In the genomic region with DNA sequence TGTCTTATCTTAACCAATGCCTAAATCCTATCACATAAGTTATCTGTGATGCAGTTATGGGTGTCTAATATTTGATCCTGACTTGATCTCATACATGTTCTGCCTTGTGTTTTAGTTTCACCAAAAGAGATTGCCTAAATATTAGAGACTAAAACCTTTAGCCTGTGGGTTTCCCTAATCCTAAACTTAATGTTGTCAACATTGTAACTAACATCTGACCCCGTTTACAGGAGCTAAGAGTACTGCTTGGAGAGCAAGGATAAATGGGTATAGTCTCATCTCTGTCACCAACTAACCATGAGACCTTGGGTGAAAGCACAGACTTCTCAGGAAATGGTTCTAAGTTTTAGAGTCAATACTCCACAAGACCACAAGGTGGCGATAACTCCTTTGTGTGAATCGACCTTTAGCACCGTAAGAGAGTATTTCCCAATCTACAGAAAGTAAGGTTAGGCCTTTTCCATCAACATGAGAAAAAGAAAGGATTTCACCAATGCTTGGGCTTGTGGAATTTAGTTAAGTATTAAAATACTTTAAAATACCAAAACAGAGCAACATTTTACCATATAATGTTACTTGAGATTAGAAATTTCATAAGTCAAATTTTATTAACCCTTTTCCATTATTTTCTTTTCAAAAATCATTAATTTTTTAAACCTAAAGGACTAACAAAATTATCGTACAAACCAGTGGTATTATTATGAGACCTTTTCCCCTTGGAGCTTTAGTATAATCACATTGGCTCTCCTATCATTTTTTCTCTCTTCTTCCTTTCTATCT, we compare ENCODE assay signal across 8 cellular contexts.
DNase-seq lines count a peak whose midpoint lies in the region; TF ChIP-seq lines count a peak whose summit lies in the region.

No MANE protein-coding gene starts in this region.

- H3K27me3 ChIP-seq in GM23248 (replicated peaks; ENCODE audit: insufficient read depth) = peaks cover 8% of the 10 kb centered on the region; the same call in 1 of the 2 replicates
- peaks cover 1% of the 10 kb centered on the region for H3K27me3 ChIP-seq in mammary epithelial cell (ENCODE audit: insufficient read depth, low read length)
- H3K27me3 ChIP-seq in kidney epithelial cell (ENCODE audit: control insufficient read depth, insufficient read depth, low read length) = no peaks in the 10 kb centered on the region
- no peaks in the 10 kb centered on the region for H3K27me3 ChIP-seq in suprapubic skin

- no peaks in the 10 kb centered on the region for H4K20me1 ChIP-seq in GM23248 (ENCODE audit: insufficient read depth)
- no peaks in the 10 kb centered on the region for H4K20me1 ChIP-seq in mammary epithelial cell (ENCODE audit: insufficient read depth, low read length)

- WGBS in GM23248 (ENCODE audit: low coverage in 1 of 2, low lambda C conversion rate in 2 of 2, missing lambda C conversion rate in 2 of 2), 2 experiments = 13 to 14% methylated on average over 5 of the region's 5 CpGs
- 7% methylated on average over 5 of the region's 5 CpGs for WGBS in mammary epithelial cell (ENCODE audit: low coverage, missing lambda C conversion rate)
- WGBS in suprapubic skin = 17% methylated on average over 5 of the region's 5 CpGs

- no peak for TF ChIP-seq EP300 in suprapubic skin (IDR thresholded peaks at IDR 0.05)

- no peak overlapping the region for H3K4me3 ChIP-seq in GM23248
- H3K4me3 ChIP-seq in mammary epithelial cell (replicated peaks in 1 of 3; ENCODE audit: insufficient read depth in 1 of 3, low read depth in 2 of 3, low read length in 3 of 3) = no peak overlapping the region
- no peak overlapping the region for H3K4me3 ChIP-seq in kidney epithelial cell (ENCODE audit: low read depth, low read length)
- H3K4me3 ChIP-seq in suprapubic skin = no peak overlapping the region

- H3K79me2 ChIP-seq in GM23248 (ENCODE audit: insufficient read depth) (no peaks in the 10 kb centered on the region), mammary epithelial cell (ENCODE audit: insufficient read depth, low read length) (no peaks in the 10 kb centered on the region)

- H3K4me2 ChIP-seq in GM23248 (ENCODE audit: unreplicated experiment) (no peak overlapping the region), mammary epithelial cell (ENCODE audit: insufficient read depth, low read depth, low read length) (no peak overlapping the region)

- H2AFZ ChIP-seq in GM23248 (no peak overlapping the region), mammary epithelial cell (ENCODE audit: low read depth, low read length) (peak overlapping the region; percentile 4)

- no peaks in the 10 kb centered on the region for H3F3A ChIP-seq in GM23248 (ENCODE audit: insufficient read depth)

- TF ChIP-seq POLR2A in suprapubic skin (IDR thresholded peaks at IDR 0.05) = no peak

- H3K36me3 ChIP-seq in GM23248 (ENCODE audit: low read depth) (no peaks in the 10 kb centered on the region), mammary epithelial cell (ENCODE audit: insufficient read depth, low read length) (no peaks in the 10 kb centered on the region), kidney epithelial cell (ENCODE audit: control insufficient read depth, insufficient read depth, low read length) (no peaks in the 10 kb centered on the region), suprapubic skin (no peaks in the 10 kb centered on the region)

- H3K27ac ChIP-seq in 22Rv1 (no peak overlapping the region), GM23248 (no peak overlapping the region), mammary epithelial cell (ENCODE audit: insufficient read depth, low read depth, low read length) (no peak overlapping the region), suprapubic skin (no peak overlapping the region)

- H3K9me2 ChIP-seq in GM23248 (ENCODE audit: insufficient read depth) = no peaks in the 10 kb centered on the region

- no TSS peak for BruUV-seq in mammary epithelial cell (replicated peaks; lab: Mats Ljungman, UMichigan)

- no peak overlapping the region for H3K9ac ChIP-seq in GM23248
- no peak overlapping the region for H3K9ac ChIP-seq in mammary epithelial cell (ENCODE audit: insufficient read depth, low read length)

- peak; percentile 73 for DNase-seq in EL
- peak; percentile 81 for DNase-seq in GM23248
- peak; percentile 73 for DNase-seq in LHCN-M2 (ENCODE audit: low read depth)
- peak; percentile 67 for DNase-seq in RPMI8226
- DNase-seq in mammary epithelial cell = peak; percentile 72
- DNase-seq in kidney epithelial cell (ENCODE audit: low read depth) = peak; percentile 35
- DNase-seq in suprapubic skin (ENCODE audit: low spot score in 2 of 2) = no peak

- intact Hi-C loops in mammary epithelial cell (cut with micrococcal nuclease) = loop anchor here (1.0 to 5.0 kb wide), 7 partner anchors 108 to 436 kb away; a partner anchor contains a TSS

- H3K4me1 ChIP-seq in GM23248 (ENCODE audit: insufficient read depth) (no peaks in the 10 kb centered on the region), mammary epithelial cell (ENCODE audit: insufficient read depth, low read length) (peaks cover 8% of the 10 kb centered on the region), suprapubic skin (peaks cover 15% of the 10 kb centered on the region)

- in situ Hi-C loops in GM23248 (cut with MboI) = no loop called here
- in situ Hi-C loops in mammary epithelial cell (cut with MboI; ENCODE audit: low sequenced_read_pairs in 2 of 2) = loop anchor here in 1 of 2 donors (25.0 kb wide), 1 partner anchor 426 kb away; no protein-coding TSS in a partner anchor

- H3K9me3 ChIP-seq in GM23248 (ENCODE audit: low read depth) (no peaks in the 10 kb centered on the region), mammary epithelial cell (replicated peaks; ENCODE audit: insufficient read depth, low read length) (no peaks in the 10 kb centered on the region), suprapubic skin (no peaks in the 10 kb centered on the region)

- CTCF ChIA-PET in mammary epithelial cell (lab: Charles Lee; ENCODE audit: low non-redundant PET) = no interaction called here

- dilution Hi-C loops in mammary epithelial cell (cut with HindIII; ENCODE audit: low sequenced_read_pairs) = no loop called here

- peak; percentile 75 for TF ChIP-seq CTCF in 22Rv1 (IDR thresholded peaks at IDR 0.05)
- TF ChIP-seq CTCF in mammary epithelial cell (conservative IDR thresholded peaks at IDR 0.05 in 1 of 2, IDR thresholded peaks at IDR 0.05 in 1 of 2; ENCODE audit: extremely low read depth in 1 of 2, insufficient read depth in 1 of 2, low read depth in 1 of 2, low read length in 2 of 2) = peak; percentile 77 to 83
- TF ChIP-seq CTCF in kidney epithelial cell (IDR thresholded peaks at IDR 0.05; ENCODE audit: insufficient read depth, low read length, poor library complexity, severe bottlenecking) = peak; percentile 77
- peak; percentile 73 to 83 for TF ChIP-seq CTCF in suprapubic skin (IDR thresholded peaks at IDR 0.05)

Comparison
In these comparisons a context has a peak if more than half of its experiments do, and no peak if none do; other contexts are left out.
1. DNase-seq: peak in EL (single experiment), GM23248 (single experiment), LHCN-M2 (single experiment), RPMI8226 (single experiment), mammary epithelial cell (single experiment) and kidney epithelial cell (single experiment); none in suprapubic skin (0 of 2).
2. Peak in every context shown above with its lines, with median percentiles within 50 percentile points of each other: CTCF ChIP-seq.